15 cellular contexts compared by ENCODE assay signal in genomic region chr2:40823465-40823864, GRCh38.
DNase-seq lines count a peak whose midpoint lies in the region; ATAC-seq and TF ChIP-seq lines count a peak whose summit lies in the region.
"Had no signal": no experiment of that assay in that cellular context is flagged by ENCODE, and none has a peak within 500 bp of the region (broad histone marks: within the 10 kb centered on the region; RNA-seq: fewer than 3 reads in every experiment).

No MANE protein-coding gene starts in this region.

- CTCF ChIA-PET in PC-9 (lab: Charles Lee): interaction anchor here (0.6 kb wide), 1 partner anchor 710 kb away, joined by 3 read pairs; no protein-coding TSS in a partner anchor
- CTCF ChIA-PET in activated CD8-positive, alpha-beta memory T cell treated with anti-CD3 and anti-CD28 coated beads, Interleukin-2, amount 10 ng/mL, durations not matched to agents 7 days and 5 days (lab: Charles Lee): no interaction called here

- H3K79me2 ChIP-seq in PC-9 (ENCODE audit: low read depth): no peaks in the 10 kb centered on the region

- no peak overlapping the region for H3K4me3 ChIP-seq in Jurkat, Clone E6-1 (ENCODE audit: low read length)
- H3K4me3 ChIP-seq in PC-9: no peak overlapping the region
- H3K4me3 ChIP-seq: BLaER1 treated with 17β-estradiol and CSF1 and Interleukin-3, amounts not matched to agents 10 nM and 100 nM; GM23248 had no signal

- POLR2A ChIA-PET in PC-9 (lab: Charles Lee; ENCODE audit: unreplicated experiment): no interaction called here

- no peaks in the 10 kb centered on the region for H3K36me3 Mint-ChIP-seq in activated T-cell treated with anti-CD3 and anti-CD28 coated beads, Interleukin-2, amount 50 U/mL, for 72 hours (ENCODE audit: insufficient read depth in 2 of 2)
- H3K36me3 Mint-ChIP-seq in activated T-cell treated with anti-CD3 and anti-CD28 coated beads, Interleukin-2, amount 50 U/mL, for 4 hours (ENCODE audit: insufficient read depth): no peaks in the 10 kb centered on the region
- no peaks in the 10 kb centered on the region for H3K36me3 Mint-ChIP-seq in activated CD8-positive, alpha-beta memory T cell treated with anti-CD3 and anti-CD28 coated beads, Interleukin-2, amount 10 ng/mL, durations not matched to agents 7 days and 5 days
- H3K36me3 Mint-ChIP-seq: CD8-positive, alpha-beta T cell had no signal

- no TSS peak for BruUV-seq in PC-9 (replicated peaks; lab: Mats Ljungman, UMichigan)

- H3K9me2 ChIP-seq in PC-9 (ENCODE audit: insufficient read depth): no peaks in the 10 kb centered on the region

- ATAC-seq in activated T-cell treated with anti-CD3 and anti-CD28 coated beads, Interleukin-2, amount 50 U/mL, for 72 hours (replicated peaks in 1 of 2): no peak
- no peak for ATAC-seq in activated T-cell treated with anti-CD3 and anti-CD28 coated beads, Interleukin-2, amount 50 U/mL, for 4 hours
- ATAC-seq in activated CD8-positive, alpha-beta memory T cell treated with anti-CD3 and anti-CD28 coated beads, Interleukin-2, amount 10 ng/mL, durations not matched to agents 7 days and 5 days: no peak
- ATAC-seq: CD8-positive, alpha-beta T cell; HCT116 had no signal

- intact Hi-C loops in PC-9 (cut with micrococcal nuclease; ENCODE audit: unreplicated experiment): no loop called here

- H3K4me1 Mint-ChIP-seq in activated T-cell treated with anti-CD3 and anti-CD28 coated beads, Interleukin-2, amount 50 U/mL, for 72 hours (ENCODE audit: low read depth): no peaks in the 10 kb centered on the region
- no peaks in the 10 kb centered on the region for H3K4me1 Mint-ChIP-seq in activated T-cell treated with anti-CD3 and anti-CD28 coated beads, Interleukin-2, amount 50 U/mL, for 4 hours (ENCODE audit: low read depth)
- H3K4me1 Mint-ChIP-seq in activated CD8-positive, alpha-beta memory T cell treated with anti-CD3 and anti-CD28 coated beads, Interleukin-2, amount 10 ng/mL, durations not matched to agents 7 days and 5 days: no peaks in the 10 kb centered on the region

- H3K9me3 ChIP-seq in PC-9 (ENCODE audit: insufficient read depth, low read depth): no peaks in the 10 kb centered on the region

- no peak for DNase-seq in activated T-cell treated with anti-CD3 and anti-CD28 coated beads, Interleukin-2, amount 50 U/mL, for 72 hours
- DNase-seq in activated T-cell treated with anti-CD3 and anti-CD28 coated beads, Interleukin-2, amount 50 U/mL, for 4 hours: no peak
- peak; percentile 40 for DNase-seq in Jurkat, Clone E6-1 (ENCODE audit: low read depth, low spot score)
- DNase-seq in PC-9 (no peak), NCI-H146 (lab: John Stamatoyannopoulos, UW) (no peak)
- DNase-seq in activated CD8-positive, alpha-beta memory T cell treated with anti-CD3 and anti-CD28 coated beads, Interleukin-2, amount 10 ng/mL, durations not matched to agents 7 days and 5 days: no peak
- no peak for DNase-seq in activated CD4-positive, alpha-beta T cell treated with anti-CD3 and anti-CD28 coated beads, Interleukin-2, amount 50 U/mL, for 48 hours
- DNase-seq: ACHN; CD8-positive, alpha-beta T cell; COR-L47; GF-D8; GM23248 had no signal

- no peaks in the 10 kb centered on the region for H3K27me3 ChIP-seq in PC-9 (ENCODE audit: insufficient read depth, low read depth)
- H3K27me3 ChIP-seq: BLaER1 treated with 17β-estradiol and CSF1 and Interleukin-3, amounts not matched to agents 10 nM and 100 nM had no signal

- no peaks in the 10 kb centered on the region for H4K20me1 ChIP-seq in PC-9 (ENCODE audit: insufficient read depth)
- H4K20me1 ChIP-seq: BLaER1 treated with 17β-estradiol and CSF1 and Interleukin-3, amounts not matched to agents 10 nM and 100 nM had no signal

- H2AFZ ChIP-seq in PC-9: peak overlapping the region; percentile 11; the same call in 1 of the 2 replicates
- H2AFZ ChIP-seq: GM23248 had no signal

- no peaks in the 10 kb centered on the region for H3K4me1 ChIP-seq in PC-9 (replicated peaks; ENCODE audit: insufficient read depth)
- H3K4me1 ChIP-seq: BLaER1 treated with 17β-estradiol and CSF1 and Interleukin-3, amounts not matched to agents 10 nM and 100 nM had no signal

- TF ChIP-seq CTCF in PC-9 (conservative IDR thresholded peaks at IDR 0.05): no peak

- no peaks in the 10 kb centered on the region for H3K27me3 Mint-ChIP-seq in activated T-cell treated with anti-CD3 and anti-CD28 coated beads, Interleukin-2, amount 50 U/mL, for 72 hours (ENCODE audit: low read depth)
- no peaks in the 10 kb centered on the region for H3K27me3 Mint-ChIP-seq in activated T-cell treated with anti-CD3 and anti-CD28 coated beads, Interleukin-2, amount 50 U/mL, for 4 hours (ENCODE audit: low read depth)
- H3K27me3 Mint-ChIP-seq in activated CD8-positive, alpha-beta memory T cell treated with anti-CD3 and anti-CD28 coated beads, Interleukin-2, amount 10 ng/mL, durations not matched to agents 7 days and 5 days: no peaks in the 10 kb centered on the region

- H3K27ac Mint-ChIP-seq in activated T-cell treated with anti-CD3 and anti-CD28 coated beads, Interleukin-2, amount 50 U/mL, for 72 hours: peak overlapping the region; percentile 27
- no peak overlapping the region for H3K27ac Mint-ChIP-seq in activated CD8-positive, alpha-beta memory T cell treated with anti-CD3 and anti-CD28 coated beads, Interleukin-2, amount 10 ng/mL, durations not matched to agents 7 days and 5 days
- H3K27ac Mint-ChIP-seq: CD8-positive, alpha-beta T cell had no signal

- no peaks in the 10 kb centered on the region for H3F3A ChIP-seq in PC-9 (ENCODE audit: insufficient read depth, low read depth)

- no peaks in the 10 kb centered on the region for H3K36me3 ChIP-seq in PC-9 (ENCODE audit: low read depth)
- H3K36me3 ChIP-seq: BLaER1 treated with 17β-estradiol and CSF1 and Interleukin-3, amounts not matched to agents 10 nM and 100 nM had no signal

- H3K4me2 ChIP-seq in PC-9: no peak overlapping the region
- H3K4me2 ChIP-seq: BLaER1 treated with 17β-estradiol and CSF1 and Interleukin-3, amounts not matched to agents 10 nM and 100 nM had no signal

- no peak overlapping the region for H3K27ac ChIP-seq in PC-9
- H3K27ac ChIP-seq: BLaER1 treated with 17β-estradiol and CSF1 and Interleukin-3, amounts not matched to agents 10 nM and 100 nM; GM23248; HL-60 had no signal

- H3K9me3 Mint-ChIP-seq in activated T-cell treated with anti-CD3 and anti-CD28 coated beads, Interleukin-2, amount 50 U/mL, for 72 hours: peaks cover 2% of the 10 kb centered on the region in 2 donors
- H3K9me3 Mint-ChIP-seq in activated T-cell treated with anti-CD3 and anti-CD28 coated beads, Interleukin-2, amount 50 U/mL, for 4 hours: peaks cover 9% of the 10 kb centered on the region
- peaks cover 4% of the 10 kb centered on the region for H3K9me3 Mint-ChIP-seq in activated CD8-positive, alpha-beta memory T cell treated with anti-CD3 and anti-CD28 coated beads, Interleukin-2, amount 10 ng/mL, durations not matched to agents 7 days and 5 days (ENCODE audit: low read depth)

- H3K4me3 Mint-ChIP-seq in activated T-cell treated with anti-CD3 and anti-CD28 coated beads, Interleukin-2, amount 50 U/mL, for 72 hours: no peak overlapping the region
- no peak overlapping the region for H3K4me3 Mint-ChIP-seq in activated T-cell treated with anti-CD3 and anti-CD28 coated beads, Interleukin-2, amount 50 U/mL, for 4 hours
- no peak overlapping the region for H3K4me3 Mint-ChIP-seq in activated CD8-positive, alpha-beta memory T cell treated with anti-CD3 and anti-CD28 coated beads, Interleukin-2, amount 10 ng/mL, durations not matched to agents 7 days and 5 days
- H3K4me3 Mint-ChIP-seq: CD8-positive, alpha-beta T cell had no signal
